In genomic region chr6:152572395-152573061, GRCh38 we compare ENCODE assay signal across 1 cellular context.
A peak's percentile ranks its signal among the peaks of the same experiment; 100 is the strongest.
TF ChIP-seq lines count a peak whose summit lies in the region.

No MANE protein-coding gene starts in this region.

TF ChIP-seq in HEK293, 187 proteins besides CTCF, POLR2A, EP300 and RAD21 (continued from another document):
- TF ChIP-seq, protein P1, sequence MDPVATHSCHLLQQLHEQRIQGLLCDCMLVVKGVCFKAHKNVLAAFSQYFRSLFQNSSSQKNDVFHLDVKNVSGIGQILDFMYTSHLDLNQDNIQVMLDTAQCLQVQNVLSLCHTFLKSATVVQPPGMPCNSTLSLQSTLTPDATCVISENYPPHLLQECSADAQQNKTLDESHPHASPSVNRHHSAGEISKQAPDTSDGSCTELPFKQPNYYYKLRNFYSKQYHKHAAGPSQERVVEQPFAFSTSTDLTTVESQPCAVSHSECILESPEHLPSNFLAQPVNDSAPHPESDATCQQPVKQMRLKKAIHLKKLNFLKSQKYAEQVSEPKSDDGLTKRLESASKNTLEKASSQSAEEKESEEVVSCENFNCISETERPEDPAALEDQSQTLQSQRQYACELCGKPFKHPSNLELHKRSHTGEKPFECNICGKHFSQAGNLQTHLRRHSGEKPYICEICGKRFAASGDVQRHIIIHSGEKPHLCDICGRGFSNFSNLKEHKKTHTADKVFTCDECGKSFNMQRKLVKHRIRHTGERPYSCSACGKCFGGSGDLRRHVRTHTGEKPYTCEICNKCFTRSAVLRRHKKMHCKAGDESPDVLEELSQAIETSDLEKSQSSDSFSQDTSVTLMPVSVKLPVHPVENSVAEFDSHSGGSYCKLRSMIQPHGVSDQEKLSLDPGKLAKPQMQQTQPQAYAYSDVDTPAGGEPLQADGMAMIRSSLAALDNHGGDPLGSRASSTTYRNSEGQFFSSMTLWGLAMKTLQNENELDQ (tag by site-specific recombination; IDR thresholded peaks at IDR 0.05; ENCODE audit: low read depth) = 0 out of 2 replicates have a peak, but pooled peaks have one; percentile 44
- TF ChIP-seq ZFP41 (tag by site-specific recombination; IDR thresholded peaks at IDR 0.05; ENCODE audit: borderline replicate concordance) = no peak
- TF ChIP-seq ZNF18 (tag by site-specific recombination; IDR thresholded peaks at IDR 0.05) = peak; percentile 83
- TF ChIP-seq GFI1B (tag by site-specific recombination; IDR thresholded peaks at IDR 0.05) = peak; percentile 63; the same call in 1 of the 2 replicates
- TF ChIP-seq ZNF202 (tag by site-specific recombination; IDR thresholded peaks at IDR 0.05; ENCODE audit: borderline replicate concordance) = no peak
- TF ChIP-seq SP2 (tag by site-specific recombination; IDR thresholded peaks at IDR 0.05) = 0 out of 2 replicates have a peak, but pooled peaks have one; percentile 24
- no peak for TF ChIP-seq ZNF548 (tag by site-specific recombination; IDR thresholded peaks at IDR 0.05)
- TF ChIP-seq OVOL3 (tag by site-specific recombination; IDR thresholded peaks at IDR 0.05) = peak; percentile 77; the same call in 1 of the 2 replicates
- TF ChIP-seq ZFP69B (tag by site-specific recombination; IDR thresholded peaks at IDR 0.05) = peak; percentile 48; the same call in 1 of the 2 replicates
- peak; percentile 94 for TF ChIP-seq SP7 (tag by site-specific recombination; IDR thresholded peaks at IDR 0.05)
- TF ChIP-seq ZNF600 (tag by site-specific recombination; IDR thresholded peaks at IDR 0.05) = peak; percentile 24; the same call in 1 of the 2 replicates
- TF ChIP-seq, protein P2, sequence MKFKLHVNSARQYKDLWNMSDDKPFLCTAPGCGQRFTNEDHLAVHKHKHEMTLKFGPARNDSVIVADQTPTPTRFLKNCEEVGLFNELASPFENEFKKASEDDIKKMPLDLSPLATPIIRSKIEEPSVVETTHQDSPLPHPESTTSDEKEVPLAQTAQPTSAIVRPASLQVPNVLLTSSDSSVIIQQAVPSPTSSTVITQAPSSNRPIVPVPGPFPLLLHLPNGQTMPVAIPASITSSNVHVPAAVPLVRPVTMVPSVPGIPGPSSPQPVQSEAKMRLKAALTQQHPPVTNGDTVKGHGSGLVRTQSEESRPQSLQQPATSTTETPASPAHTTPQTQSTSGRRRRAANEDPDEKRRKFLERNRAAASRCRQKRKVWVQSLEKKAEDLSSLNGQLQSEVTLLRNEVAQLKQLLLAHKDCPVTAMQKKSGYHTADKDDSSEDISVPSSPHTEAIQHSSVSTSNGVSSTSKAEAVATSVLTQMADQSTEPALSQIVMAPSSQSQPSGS (tag by site-specific recombination; IDR thresholded peaks at IDR 0.05; ENCODE audit: low read depth) = peak; percentile 60
- TF ChIP-seq BCL6B (tag by site-specific recombination; IDR thresholded peaks at IDR 0.05) = peak; percentile 96
- TF ChIP-seq KLF7 (tag by site-specific recombination; IDR thresholded peaks at IDR 0.05; ENCODE audit: borderline replicate concordance) = peak; percentile 93
- TF ChIP-seq KLF10 (tag by site-specific recombination; IDR thresholded peaks at IDR 0.05) = peak; percentile 95
- TF ChIP-seq SP3 (tag by site-specific recombination; IDR thresholded peaks at IDR 0.05) = 0 out of 2 replicates have a peak, but pooled peaks have one; percentile 33
- peak; percentile 28; the same call in 1 of the 2 replicates for TF ChIP-seq YY2 (tag by site-specific recombination; IDR thresholded peaks at IDR 0.05)
- no peak for TF ChIP-seq ZNF138 (tag by site-specific recombination; IDR thresholded peaks at IDR 0.05; ENCODE audit: borderline replicate concordance)
- no peak for TF ChIP-seq ZNF214 (tag by site-specific recombination; IDR thresholded peaks at IDR 0.05; ENCODE audit: borderline replicate concordance)
- 0 out of 2 replicates have a peak, but pooled peaks have one; percentile 25 for TF ChIP-seq ZBTB20 (tag by site-specific recombination; IDR thresholded peaks at IDR 0.05)
- peak; percentile 95 for TF ChIP-seq ZNF843 (tag by site-specific recombination; IDR thresholded peaks at IDR 0.05)
- TF ChIP-seq, protein P3, sequence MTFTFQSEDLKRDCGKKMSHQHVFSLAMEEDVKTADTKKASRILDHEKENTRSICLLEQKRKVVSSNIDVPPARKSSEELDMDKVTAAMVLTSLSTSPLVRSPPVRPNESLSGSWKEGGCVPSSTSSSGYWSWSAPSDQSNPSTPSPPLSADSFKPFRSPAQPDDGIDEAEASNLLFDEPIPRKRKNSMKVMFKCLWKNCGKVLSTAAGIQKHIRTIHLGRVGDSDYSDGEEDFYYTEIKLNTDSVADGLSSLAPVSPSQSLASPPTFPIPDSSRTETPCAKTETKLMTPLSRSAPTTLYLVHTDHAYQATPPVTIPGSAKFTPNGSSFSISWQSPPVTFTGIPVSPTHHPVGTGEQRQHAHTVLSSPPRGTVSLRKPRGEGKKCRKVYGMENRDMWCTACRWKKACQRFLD (tag by site-specific recombination; IDR thresholded peaks at IDR 0.05) = no peak
- TF ChIP-seq HOXA7 (CRISPR knock-in tag; IDR thresholded peaks at IDR 0.05; ENCODE audit: borderline replicate concordance) = no peak
- 0 out of 2 replicates have a peak, but pooled peaks have one; percentile 31 for TF ChIP-seq ZNF449 (tag by site-specific recombination; IDR thresholded peaks at IDR 0.05)
- TF ChIP-seq ZBTB21 (tag by site-specific recombination; IDR thresholded peaks at IDR 0.05) = peak; percentile 54; the same call in 1 of the 2 replicates
- TF ChIP-seq MZF1 (tag by site-specific recombination; IDR thresholded peaks at IDR 0.05; ENCODE audit: borderline replicate concordance) = peak; percentile 86
- TF ChIP-seq, protein P4, sequence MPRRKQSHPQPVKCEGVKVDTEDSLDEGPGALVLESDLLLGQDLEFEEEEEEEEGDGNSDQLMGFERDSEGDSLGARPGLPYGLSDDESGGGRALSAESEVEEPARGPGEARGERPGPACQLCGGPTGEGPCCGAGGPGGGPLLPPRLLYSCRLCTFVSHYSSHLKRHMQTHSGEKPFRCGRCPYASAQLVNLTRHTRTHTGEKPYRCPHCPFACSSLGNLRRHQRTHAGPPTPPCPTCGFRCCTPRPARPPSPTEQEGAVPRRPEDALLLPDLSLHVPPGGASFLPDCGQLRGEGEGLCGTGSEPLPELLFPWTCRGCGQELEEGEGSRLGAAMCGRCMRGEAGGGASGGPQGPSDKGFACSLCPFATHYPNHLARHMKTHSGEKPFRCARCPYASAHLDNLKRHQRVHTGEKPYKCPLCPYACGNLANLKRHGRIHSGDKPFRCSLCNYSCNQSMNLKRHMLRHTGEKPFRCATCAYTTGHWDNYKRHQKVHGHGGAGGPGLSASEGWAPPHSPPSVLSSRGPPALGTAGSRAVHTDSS (tag by site-specific recombination; IDR thresholded peaks at IDR 0.05) = peak; percentile 68; the same call in 1 of the 2 replicates
- no peak for TF ChIP-seq HOXC10 (CRISPR knock-in tag; IDR thresholded peaks at IDR 0.05)
- peak; percentile 70 for TF ChIP-seq KLF8 (tag by site-specific recombination; IDR thresholded peaks at IDR 0.05)
- TF ChIP-seq ZNF350 (tag by site-specific recombination; IDR thresholded peaks at IDR 0.05) = peak; percentile 7; the same call in 1 of the 2 replicates
- no peak for TF ChIP-seq ZNF423 (tag by site-specific recombination; IDR thresholded peaks at IDR 0.05)
- TF ChIP-seq FEZF1 (tag by site-specific recombination; IDR thresholded peaks at IDR 0.05) = peak; percentile 99
- peak; percentile 75; the same call in 1 of the 2 replicates for TF ChIP-seq TSHZ1 (tag by site-specific recombination; IDR thresholded peaks at IDR 0.05; ENCODE audit: borderline replicate concordance)
- peak; percentile 91 for TF ChIP-seq ZBTB17 (tag by site-specific recombination; IDR thresholded peaks at IDR 0.05)
- TF ChIP-seq INSM2 (tag by site-specific recombination; IDR thresholded peaks at IDR 0.05) = peak; percentile 92
- 0 out of 2 replicates have a peak, but pooled peaks have one; percentile 22 for TF ChIP-seq ZNF335 (tag by site-specific recombination; conservative IDR thresholded peaks at IDR 0.05)
- TF ChIP-seq, protein P5, sequence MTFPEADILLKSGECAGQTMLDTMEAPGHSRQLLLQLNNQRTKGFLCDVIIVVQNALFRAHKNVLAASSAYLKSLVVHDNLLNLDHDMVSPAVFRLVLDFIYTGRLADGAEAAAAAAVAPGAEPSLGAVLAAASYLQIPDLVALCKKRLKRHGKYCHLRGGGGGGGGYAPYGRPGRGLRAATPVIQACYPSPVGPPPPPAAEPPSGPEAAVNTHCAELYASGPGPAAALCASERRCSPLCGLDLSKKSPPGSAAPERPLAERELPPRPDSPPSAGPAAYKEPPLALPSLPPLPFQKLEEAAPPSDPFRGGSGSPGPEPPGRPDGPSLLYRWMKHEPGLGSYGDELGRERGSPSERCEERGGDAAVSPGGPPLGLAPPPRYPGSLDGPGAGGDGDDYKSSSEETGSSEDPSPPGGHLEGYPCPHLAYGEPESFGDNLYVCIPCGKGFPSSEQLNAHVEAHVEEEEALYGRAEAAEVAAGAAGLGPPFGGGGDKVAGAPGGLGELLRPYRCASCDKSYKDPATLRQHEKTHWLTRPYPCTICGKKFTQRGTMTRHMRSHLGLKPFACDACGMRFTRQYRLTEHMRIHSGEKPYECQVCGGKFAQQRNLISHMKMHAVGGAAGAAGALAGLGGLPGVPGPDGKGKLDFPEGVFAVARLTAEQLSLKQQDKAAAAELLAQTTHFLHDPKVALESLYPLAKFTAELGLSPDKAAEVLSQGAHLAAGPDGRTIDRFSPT (tag by site-specific recombination; IDR thresholded peaks at IDR 0.05) = peak; percentile 57
- peak; percentile 36; the same call in 1 of the 2 replicates for TF ChIP-seq IKZF3 (tag by site-specific recombination; IDR thresholded peaks at IDR 0.05)
- TF ChIP-seq ZEB2 (tag by site-specific recombination; IDR thresholded peaks at IDR 0.05) = peak; percentile 91
- no peak for TF ChIP-seq ZNF174 (tag by site-specific recombination; IDR thresholded peaks at IDR 0.05)
- no peak for TF ChIP-seq ZNF785 (tag by site-specific recombination; IDR thresholded peaks at IDR 0.05)
